9 cellular contexts compared by ENCODE assay signal in the genomic region with DNA sequence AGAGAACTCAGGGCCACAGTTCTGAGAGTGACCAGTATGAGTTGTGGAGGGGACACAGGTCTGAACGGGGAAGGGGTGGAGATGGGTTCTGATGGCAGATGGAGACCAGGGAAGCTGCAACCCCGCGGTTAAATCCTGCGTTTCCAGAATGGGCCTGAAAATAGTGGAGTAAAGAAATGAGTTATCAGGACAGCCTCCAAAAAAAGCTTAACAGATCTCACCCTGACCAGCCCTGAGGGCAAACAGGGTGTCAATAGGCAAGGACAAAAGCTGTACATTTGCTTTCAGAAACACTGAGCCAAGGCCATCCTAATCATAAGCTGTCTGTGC. TPM values are rescaled to one million over a fixed set of nuclear protein-coding genes. Genes with fewer than 3 reads are reported as not detected.
DNase-seq lines count a peak whose midpoint lies in the region; ATAC-seq, FAIRE-seq and TF ChIP-seq lines count a peak whose summit lies in the region.
"Had no signal": no experiment of that assay in that cellular context is flagged by ENCODE, and none has a peak within 500 bp of the region (broad histone marks: within the 10 kb centered on the region; RNA-seq: fewer than 3 reads in every experiment).

No MANE protein-coding gene starts in this region.

- dilution Hi-C loops in keratinocyte (cut with MboI; ENCODE audit: extremely low pct_ligation_motif_present, low sequenced_read_pairs), result no loop called here

- H3K9me3 ChIP-seq in keratinocyte (ENCODE audit: control insufficient read depth, low read depth, low read length) (no peaks in the 10 kb centered on the region), suprapubic skin (no peaks in the 10 kb centered on the region)
- no peaks in the 10 kb centered on the region for H3K9me3 ChIP-seq in CD4-positive, alpha-beta T cell (ENCODE audit: control insufficient read depth, low read length)

- H4K20me1 ChIP-seq in keratinocyte (ENCODE audit: control insufficient read depth, extremely low read depth, insufficient read depth, low read length), result no peaks in the 10 kb centered on the region

- no peaks in the 10 kb centered on the region for H3K9me1 ChIP-seq in keratinocyte (ENCODE audit: control insufficient read depth, extremely low read depth, insufficient read depth, low read length)

- H3K27me3 Mint-ChIP-seq in activated CD4-positive, alpha-beta T cell treated with anti-CD3 and anti-CD28 coated beads for 36 hours, result peaks cover 38% of the 10 kb centered on the region
- peaks cover 46% of the 10 kb centered on the region for H3K27me3 Mint-ChIP-seq in activated T-helper 2 cell treated with anti-CD3 and anti-CD28 coated beads, Interferon-gamma antibody, Interleukin-2, Interleukin-4, amounts not matched to agents 10 μg/mL and 5 μg/mL and 100 μg/mL, durations not matched to agents 14 hours and 24 hours and 36 hours (ENCODE audit: low read depth)
- peaks cover 77% of the 10 kb centered on the region for H3K27me3 Mint-ChIP-seq in CD4-positive, alpha-beta T cell

- H3K4me3 ChIP-seq in keratinocyte (ENCODE audit: control insufficient read depth in 2 of 3, extremely low read depth in 1 of 3, insufficient read depth in 2 of 3, low read depth in 1 of 3, low read length in 3 of 3) (peak overlapping the region in 2 of 3 experiments; percentile 56 to 58), suprapubic skin (peak overlapping the region; percentile 66)

- H3K36me3 ChIP-seq in keratinocyte (ENCODE audit: control insufficient read depth in 2 of 2, extremely low read depth in 1 of 2, insufficient read depth in 2 of 2, low read length in 2 of 2) (no peaks in the 10 kb centered on the region), suprapubic skin (no peaks in the 10 kb centered on the region)

- WGBS in suprapubic skin, result 6% methylated on average over 4 of the region's 4 CpGs

- intact Hi-C loops in activated CD4-positive, alpha-beta T cell treated with anti-CD3 and anti-CD28 coated beads for 36 hours (cut with DNase I, micrococcal nuclease), result no loop called here
- intact Hi-C loops in activated T-helper 2 cell treated with anti-CD3 and anti-CD28 coated beads, Interferon-gamma antibody, Interleukin-2, Interleukin-4, amounts not matched to agents 10 μg/mL and 5 μg/mL and 100 μg/mL, durations not matched to agents 14 hours and 24 hours and 36 hours (cut with micrococcal nuclease), result no loop called here
- intact Hi-C loops in CD4-positive, alpha-beta T cell (cut with DNase I, micrococcal nuclease), result no loop called here

- H3K79me2 ChIP-seq in keratinocyte (ENCODE audit: control insufficient read depth, insufficient read depth, low read length), result no peaks in the 10 kb centered on the region

- TF ChIP-seq POLR2A in suprapubic skin (IDR thresholded peaks at IDR 0.05), result no peak

- H3K27ac ChIP-seq in keratinocyte (ENCODE audit: control insufficient read depth, insufficient read depth, low read length), result no peak overlapping the region
- no peak overlapping the region for H3K27ac ChIP-seq in suprapubic skin
- no peak overlapping the region for H3K27ac ChIP-seq in CD4-positive, alpha-beta T cell (ENCODE audit: low read depth, low read length)

- no peak for TF ChIP-seq EP300 in suprapubic skin (IDR thresholded peaks at IDR 0.05)

- peak overlapping the region; percentile 84 for H3K4me2 ChIP-seq in keratinocyte (ENCODE audit: control insufficient read depth, extremely low read depth, insufficient read depth, low read depth, low read length)

- no peaks in the 10 kb centered on the region for H3K36me3 Mint-ChIP-seq in activated CD4-positive, alpha-beta T cell treated with anti-CD3 and anti-CD28 coated beads for 36 hours (ENCODE audit: low read depth)
- no peaks in the 10 kb centered on the region for H3K36me3 Mint-ChIP-seq in activated T-helper 2 cell treated with anti-CD3 and anti-CD28 coated beads, Interferon-gamma antibody, Interleukin-2, Interleukin-4, amounts not matched to agents 10 μg/mL and 5 μg/mL and 100 μg/mL, durations not matched to agents 14 hours and 24 hours and 36 hours (ENCODE audit: low read depth)
- H3K36me3 Mint-ChIP-seq in CD4-positive, alpha-beta T cell (ENCODE audit: low read depth), result no peaks in the 10 kb centered on the region
- H3K36me3 Mint-ChIP-seq: CD4-positive, CD25-positive, alpha-beta regulatory T cell had no signal

- H3K27me3 ChIP-seq in keratinocyte (ENCODE audit: control insufficient read depth, extremely low read depth, insufficient read depth, low read length) (peaks cover 30% of the 10 kb centered on the region), suprapubic skin (peaks cover 37% of the 10 kb centered on the region)
- peaks cover 54% of the 10 kb centered on the region for H3K27me3 ChIP-seq in CD4-positive, alpha-beta T cell (ENCODE audit: control insufficient read depth, insufficient read depth, low read length)

- no peak for DNase-seq in activated CD4-positive, alpha-beta T cell treated with anti-CD3 and anti-CD28 coated beads for 36 hours
- no peak for DNase-seq in activated CD4-positive, alpha-beta T cell treated with anti-CD3 and anti-CD28 coated beads, Interleukin-2, amount 50 U/mL, for 48 hours
- no peak for DNase-seq in activated T-helper 2 cell treated with anti-CD3 and anti-CD28 coated beads, Interferon-gamma antibody, Interleukin-2, Interleukin-4, amounts not matched to agents 10 μg/mL and 5 μg/mL and 100 μg/mL, durations not matched to agents 14 hours and 24 hours and 36 hours (ENCODE audit: low spot score)
- DNase-seq in keratinocyte (ENCODE audit: low read depth, low spot score) (no peak), suprapubic skin (ENCODE audit: low spot score in 2 of 2) (no peak), GM10248 (ENCODE audit: extremely low spot score) (no peak)
- DNase-seq in CD4-positive, alpha-beta T cell, result no peak

- H2AFZ ChIP-seq in keratinocyte (ENCODE audit: control insufficient read depth, low read length), result peak overlapping the region; percentile 65

- POLR2A ChIA-PET in activated CD4-positive, alpha-beta T cell treated with anti-CD3 and anti-CD28 coated beads for 36 hours (lab: Charles Lee), result no interaction called here
- POLR2A ChIA-PET in GM10248 (lab: Yijun Ruan, JAX), result no interaction called here
- POLR2A ChIA-PET in CD4-positive, alpha-beta T cell (lab: Charles Lee), result no interaction called here

- no peak for FAIRE-seq in keratinocyte (lab: Jason Lieb, UNC)

- H3K4me1 ChIP-seq in keratinocyte (ENCODE audit: control insufficient read depth, extremely low read depth, insufficient read depth, low read length) (no peaks in the 10 kb centered on the region), suprapubic skin (peaks cover 19% of the 10 kb centered on the region)

- H3K27ac Mint-ChIP-seq in activated CD4-positive, alpha-beta T cell treated with anti-CD3 and anti-CD28 coated beads for 36 hours, result no peak overlapping the region
- no peak overlapping the region for H3K27ac Mint-ChIP-seq in activated T-helper 2 cell treated with anti-CD3 and anti-CD28 coated beads, Interferon-gamma antibody, Interleukin-2, Interleukin-4, amounts not matched to agents 10 μg/mL and 5 μg/mL and 100 μg/mL, durations not matched to agents 14 hours and 24 hours and 36 hours
- H3K27ac Mint-ChIP-seq in CD4-positive, alpha-beta T cell, result no peak overlapping the region
- H3K27ac Mint-ChIP-seq: CD4-positive, CD25-positive, alpha-beta regulatory T cell had no signal

- CTCF ChIA-PET in activated CD4-positive, alpha-beta T cell treated with anti-CD3 and anti-CD28 coated beads for 36 hours (lab: Charles Lee), result interaction anchor here (0.9 kb wide), 1 partner anchor 132 kb away, joined by 4 read pairs; no protein-coding TSS in a partner anchor
- CTCF ChIA-PET in GM10248 (lab: Yijun Ruan, JAX), result interaction anchor here (1.3 kb wide), 1 partner anchor 27 kb away, joined by 3 read pairs; no protein-coding TSS in a partner anchor
- CTCF ChIA-PET in CD4-positive, alpha-beta T cell (lab: Charles Lee), result no interaction called here

- peaks cover 6% of the 10 kb centered on the region for H3K4me1 Mint-ChIP-seq in activated CD4-positive, alpha-beta T cell treated with anti-CD3 and anti-CD28 coated beads for 36 hours
- H3K4me1 Mint-ChIP-seq in activated T-helper 2 cell treated with anti-CD3 and anti-CD28 coated beads, Interferon-gamma antibody, Interleukin-2, Interleukin-4, amounts not matched to agents 10 μg/mL and 5 μg/mL and 100 μg/mL, durations not matched to agents 14 hours and 24 hours and 36 hours (ENCODE audit: low read depth), result peaks cover 4% of the 10 kb centered on the region
- H3K4me1 Mint-ChIP-seq in CD4-positive, alpha-beta T cell (ENCODE audit: low read depth), result no peaks in the 10 kb centered on the region

- peaks cover 3% of the 10 kb centered on the region for H3K9me3 Mint-ChIP-seq in activated CD4-positive, alpha-beta T cell treated with anti-CD3 and anti-CD28 coated beads for 36 hours (ENCODE audit: low read depth)
- H3K9me3 Mint-ChIP-seq in activated T-helper 2 cell treated with anti-CD3 and anti-CD28 coated beads, Interferon-gamma antibody, Interleukin-2, Interleukin-4, amounts not matched to agents 10 μg/mL and 5 μg/mL and 100 μg/mL, durations not matched to agents 14 hours and 24 hours and 36 hours, result no peaks in the 10 kb centered on the region
- peaks cover 1% of the 10 kb centered on the region for H3K9me3 Mint-ChIP-seq in CD4-positive, alpha-beta T cell

- TF ChIP-seq CTCF in keratinocyte (optimal IDR thresholded peaks at IDR 0.05 in 1 of 3, IDR thresholded peaks at IDR 0.05 in 1 of 3, conservative IDR thresholded peaks at IDR 0.05 in 1 of 3; ENCODE audit: extremely low read depth in 1 of 3, insufficient read depth in 2 of 3, low read length in 3 of 3) (no peak), suprapubic skin (IDR thresholded peaks at IDR 0.05) (no peak), GM10248 (IDR thresholded peaks at IDR 0.05; ENCODE audit: control extremely low read depth, extremely low read depth, low read depth, missing control alignments) (no peak)
- TF ChIP-seq CTCF in CD4-positive, alpha-beta T cell (IDR thresholded peaks at IDR 0.05), result no peak

- ATAC-seq in activated CD4-positive, alpha-beta T cell treated with anti-CD3 and anti-CD28 coated beads for 36 hours, result no peak
- no peak for ATAC-seq in GM21786 (IDR thresholded peaks at IDR 0.05; ENCODE audit: unreplicated experiment)
- no peak for ATAC-seq in CD4-positive, alpha-beta T cell (ENCODE audit: poor library complexity)

- peak overlapping the region; percentile 72 for H3K4me3 Mint-ChIP-seq in activated CD4-positive, alpha-beta T cell treated with anti-CD3 and anti-CD28 coated beads for 36 hours
- H3K4me3 Mint-ChIP-seq in activated T-helper 2 cell treated with anti-CD3 and anti-CD28 coated beads, Interferon-gamma antibody, Interleukin-2, Interleukin-4, amounts not matched to agents 10 μg/mL and 5 μg/mL and 100 μg/mL, durations not matched to agents 14 hours and 24 hours and 36 hours (ENCODE audit: low read depth), result peak overlapping the region; percentile 77
- no peak overlapping the region for H3K4me3 Mint-ChIP-seq in CD4-positive, alpha-beta T cell

- no peak overlapping the region for H3K9ac ChIP-seq in keratinocyte (ENCODE audit: control insufficient read depth, extremely low read depth, insufficient read depth, low read length)

RNA-seq across cellular contexts. Expression of a gene that starts 0.6 kb away (rescaled TPM):
- not detected for total RNA-seq in activated CD4-positive, alpha-beta T cell treated with anti-CD3 and anti-CD28 coated beads for 36 hours
- total RNA-seq in activated T-helper 2 cell treated with anti-CD3 and anti-CD28 coated beads, Interferon-gamma antibody, Interleukin-2, Interleukin-4, amounts not matched to agents 10 μg/mL and 5 μg/mL and 100 μg/mL, durations not matched to agents 14 hours and 24 hours and 36 hours, result not detected in 2 replicates
- 0.05 to 0.06 TPM in 2 of 3 replicates, not detected in the other for polyA plus RNA-seq in keratinocyte
- not detected for polyA plus RNA-seq in keratinocyte (2011; ENCODE audit: low read depth)
- not detected in 2 replicates for polyA plus RNA-seq in keratinocyte (2011; cell fraction: cytosol; rRNA removed)
- polyA plus RNA-seq in keratinocyte (2011; cell fraction: nucleus; rRNA removed), result 0.07 TPM in 1 of 2 replicates, not detected in the other
- polyA plus RNA-seq in keratinocyte (2012; ENCODE audit: low replicate concordance), result not detected in 2 replicates
- not detected in 3 replicates for polyA minus RNA-seq in keratinocyte
- polyA minus RNA-seq in keratinocyte (2011; cell fraction: cytosol; rRNA and poly(A)+ RNA removed), result not detected
- not detected in 2 replicates for polyA minus RNA-seq in keratinocyte (2011; cell fraction: nucleus; rRNA and poly(A)+ RNA removed)
- 1 to 10 TPM; 3.0 to 7.5 (median 3.9) TPM for total RNA-seq in suprapubic skin
- total RNA-seq in CD4-positive, alpha-beta T cell, result under 1 TPM in 1 of 2 experiments, not detected in 1; 0.14 TPM

RNA-seq across cellular contexts. Expression of a gene that starts 48.8 kb away (rescaled TPM):
- not detected for total RNA-seq in activated CD4-positive, alpha-beta T cell treated with anti-CD3 and anti-CD28 coated beads for 36 hours
- total RNA-seq in activated T-helper 2 cell treated with anti-CD3 and anti-CD28 coated beads, Interferon-gamma antibody, Interleukin-2, Interleukin-4, amounts not matched to agents 10 μg/mL and 5 μg/mL and 100 μg/mL, durations not matched to agents 14 hours and 24 hours and 36 hours, result not detected in 2 replicates
- not detected in 3 replicates for polyA plus RNA-seq in keratinocyte
- not detected for polyA plus RNA-seq in keratinocyte (2011; ENCODE audit: low read depth)
- 0.01 TPM in 1 of 2 replicates, not detected in the other for polyA plus RNA-seq in keratinocyte (2011; cell fraction: cytosol; rRNA removed)
- 0.04 TPM in 1 of 2 replicates, not detected in the other for polyA plus RNA-seq in keratinocyte (2011; cell fraction: nucleus; rRNA removed)
- polyA plus RNA-seq in keratinocyte (2012; ENCODE audit: low replicate concordance), result not detected in 2 replicates
- polyA minus RNA-seq in keratinocyte, result not detected in 3 replicates
- polyA minus RNA-seq in keratinocyte (2011; cell fraction: cytosol; rRNA and poly(A)+ RNA removed), result not detected
- not detected in 2 replicates for polyA minus RNA-seq in keratinocyte (2011; cell fraction: nucleus; rRNA and poly(A)+ RNA removed)
- total RNA-seq in suprapubic skin, result not detected
- not detected for total RNA-seq in CD4-positive, alpha-beta T cell
- total RNA-seq: CD4-positive, CD25-positive, alpha-beta regulatory T cell had no signal
- polyA plus RNA-seq: CD4-positive, CD25-positive, alpha-beta regulatory T cell had no signal
